In the genomic region with DNA sequence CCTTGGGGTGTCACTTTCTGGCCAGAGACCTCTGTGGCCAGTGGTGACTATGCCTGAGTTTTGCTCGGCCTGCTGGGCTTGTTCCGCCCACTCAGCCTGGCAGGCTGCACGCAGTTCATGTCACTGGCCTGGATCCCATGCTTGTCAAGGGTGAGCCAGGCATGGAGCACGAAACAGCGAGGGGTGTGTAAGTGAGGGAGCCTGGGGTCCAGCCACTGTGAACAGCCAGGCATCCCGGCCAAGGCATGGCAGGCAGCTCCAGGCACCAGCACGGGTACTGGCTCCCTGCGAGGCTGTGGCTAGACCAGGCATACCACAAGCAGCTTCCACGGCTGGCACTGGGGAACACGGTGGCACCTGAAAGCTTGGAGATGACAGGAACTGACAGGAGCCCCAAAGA, we compare ENCODE assay signal across 14 cellular contexts.
"Had no signal": no experiment of that assay in that cellular context is flagged by ENCODE, and none has a peak within 500 bp of the region (broad histone marks: within the 10 kb centered on the region; RNA-seq: fewer than 3 reads in every experiment).

No MANE protein-coding gene starts in this region.

- H3K4me1 ChIP-seq: ascending aorta, breast epithelium, gastroesophageal sphincter had no signal

- H3K4me1 Mint-ChIP-seq: activated naive CD8-positive, alpha-beta T cell treated with anti-CD3 and anti-CD28 coated beads, Interleukin-2, amount 50 U/mL, for 24 hours; nephron progenitor cell; T-cell had no signal

- ATAC-seq: activated CD4-positive, CD25-positive, alpha-beta regulatory T cell treated with anti-CD3 and anti-CD28 coated beads, Interleukin-2, amount 50 U/mL, for 24 hours; activated naive CD8-positive, alpha-beta T cell treated with anti-CD3 and anti-CD28 coated beads, Interleukin-2, amount 50 U/mL, for 24 hours; gastroesophageal sphincter; T-cell had no signal

- H3K27ac Mint-ChIP-seq: activated naive CD4-positive, alpha-beta T cell treated with anti-CD3 and anti-CD28 coated beads for 36 hours; activated naive CD8-positive, alpha-beta T cell treated with anti-CD3 and anti-CD28 coated beads, Interleukin-2, amount 50 U/mL, for 24 hours; activated T-helper 1 cell treated with anti-CD3 and anti-CD28 coated beads, Interleukin-12 subunit alpha, Interleukin-12 subunit beta, Interleukin-2, Interleukin-4 antibody, amounts not matched to agents 30 ng/mL and 10 ng/mL and 1 ng/mL, durations not matched to agents 14 hours and 24 hours and 36 hours; nephron progenitor cell; T-cell had no signal

- H3K9me3 Mint-ChIP-seq: nephron progenitor cell had no signal

- H3K27me3 Mint-ChIP-seq: activated naive CD8-positive, alpha-beta T cell treated with anti-CD3 and anti-CD28 coated beads, Interleukin-2, amount 50 U/mL, for 24 hours; T-cell had no signal

- H3K4me3 ChIP-seq: ascending aorta, breast epithelium, gastroesophageal sphincter, hepatocyte had no signal

- H3K4me3 Mint-ChIP-seq: activated naive CD4-positive, alpha-beta T cell treated with anti-CD3 and anti-CD28 coated beads for 36 hours; activated naive CD8-positive, alpha-beta T cell treated with anti-CD3 and anti-CD28 coated beads, Interleukin-2, amount 50 U/mL, for 24 hours; activated T-helper 1 cell treated with anti-CD3 and anti-CD28 coated beads, Interleukin-12 subunit alpha, Interleukin-12 subunit beta, Interleukin-2, Interleukin-4 antibody, amounts not matched to agents 30 ng/mL and 10 ng/mL and 1 ng/mL, durations not matched to agents 14 hours and 24 hours and 36 hours; nephron progenitor cell; T-cell had no signal

- DNase-seq: activated naive CD4-positive, alpha-beta T cell treated with anti-CD3 and anti-CD28 coated beads for 36 hours; activated naive CD8-positive, alpha-beta T cell treated with anti-CD3 and anti-CD28 coated beads, Interleukin-2, amount 50 U/mL, for 24 hours; nephron progenitor cell; stimulated activated CD4-positive, alpha-beta T cell treated with anti-CD3 and anti-CD28 coated beads, Interleukin-2, amount 100 ng/mL, for 48 hours; stimulated activated naive CD4-positive, alpha-beta T cell treated with Interleukin-2 at 50 U/mL for 16 hours; T-cell; T-helper 9 cell; trophoblast cell had no signal

- H3K9me3 ChIP-seq: ascending aorta, breast epithelium, gastroesophageal sphincter had no signal

- H3K27me3 ChIP-seq: ascending aorta, breast epithelium, gastroesophageal sphincter, hepatocyte had no signal

- H3K27ac ChIP-seq: ascending aorta, breast epithelium, gastroesophageal sphincter, hepatocyte had no signal

- H3K36me3 Mint-ChIP-seq: T-cell had no signal

- H3K36me3 ChIP-seq: ascending aorta, breast epithelium, gastroesophageal sphincter had no signal
